ENCODE assay signal across 12 cellular contexts in the genomic region with DNA sequence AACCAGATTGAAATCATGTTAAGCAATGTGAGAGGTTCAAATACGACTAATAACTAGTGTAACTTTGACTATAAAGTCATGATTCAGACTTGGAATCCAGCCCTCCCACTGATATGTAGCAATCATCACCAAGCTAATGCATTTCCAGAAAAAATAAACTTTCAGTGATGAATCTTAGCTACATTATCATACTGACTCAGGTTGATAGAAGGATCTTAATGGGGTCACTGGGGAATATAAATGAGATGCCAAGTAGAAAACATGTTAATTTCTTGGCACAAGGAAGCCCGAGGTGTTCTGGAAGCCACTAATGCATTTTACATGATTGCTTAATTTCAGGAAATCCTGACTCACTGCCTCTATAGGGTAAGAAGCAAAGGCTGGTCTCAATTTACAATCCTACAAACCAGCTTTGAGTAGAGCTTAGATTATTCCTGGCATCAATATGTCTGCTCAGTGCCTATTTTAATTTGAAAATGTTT.
DNase-seq lines count a peak whose midpoint lies in the region; ATAC-seq lines count a peak whose summit lies in the region.
"Had no signal": no experiment of that assay in that cellular context is flagged by ENCODE, and none has a peak within 500 bp of the region (broad histone marks: within the 10 kb centered on the region; RNA-seq: fewer than 3 reads in every experiment).

No MANE protein-coding gene starts in this region.

- ATAC-seq in HG03175 (IDR thresholded peaks at IDR 0.05; ENCODE audit: unreplicated experiment) = no peak
- no peak for ATAC-seq in HG03108 (IDR thresholded peaks at IDR 0.05; ENCODE audit: unreplicated experiment)
- ATAC-seq: gastrocnemius medialis had no signal

- intact Hi-C loops in posterior vena cava (cut with DNase I) = no loop called here

- peak; percentile 64 to 70 for DNase-seq in AML-193 (lab: John Stamatoyannopoulos, UW)
- peak; percentile 90 for DNase-seq in HS-5 (ENCODE audit: low read depth)
- peak; percentile 98 for DNase-seq in amniotic epithelial cell (ENCODE audit: low read depth)
- DNase-seq in kidney glomerular epithelial cell (lab: John Stamatoyannopoulos, UW) = peak; percentile 40
- no peak for DNase-seq in stimulated activated CD4-positive, alpha-beta T cell treated with anti-CD3 and anti-CD28 coated beads, Interleukin-1b, Interleukin-23, amount 100 ng/mL, for 48 hours
- DNase-seq in posterior vena cava (ENCODE audit: low spot score) = no peak
- DNase-seq: activated CD4-positive, CD25-positive, alpha-beta regulatory T cell treated with anti-CD3 and anti-CD28 coated beads, Interleukin-2, amount 50 U/mL, for 72 hours; gastrocnemius medialis; RPMI8226; stimulated activated naive CD4-positive, alpha-beta T cell had no signal

Comparison
In these comparisons a context has a peak if more than half of its experiments do, and no peak if none do; other contexts are left out.
1. DNase-seq: peak in AML-193 (2 of 2), HS-5 (single experiment), amniotic epithelial cell (single experiment) and kidney glomerular epithelial cell (single experiment); none in stimulated activated CD4-positive, alpha-beta T cell treated with anti-CD3 and anti-CD28 coated beads, Interleukin-1b, Interleukin-23, amount 100 ng/mL, for 48 hours (single experiment) and posterior vena cava (single experiment).